In the genomic region with DNA sequence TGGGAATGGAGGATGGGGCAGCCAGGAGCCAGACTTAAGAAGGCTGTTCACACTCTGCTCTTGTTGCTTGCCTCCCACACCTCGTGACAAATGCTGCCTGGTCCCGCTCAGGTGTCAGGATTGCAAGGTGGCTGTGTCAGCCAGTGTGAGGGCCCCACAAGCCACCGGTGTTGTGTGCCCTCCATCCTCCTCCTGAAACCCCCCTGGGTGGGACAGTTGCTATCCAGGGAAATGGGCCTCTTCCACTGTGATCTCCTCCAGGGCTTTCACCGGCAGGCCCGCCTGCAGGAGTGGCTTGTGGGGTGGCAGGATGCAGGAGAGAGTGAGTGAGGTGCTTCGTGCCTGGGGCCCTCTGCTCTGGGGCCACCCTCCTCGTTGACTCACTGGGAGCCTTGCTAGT, we compare ENCODE assay signal across 17 cellular contexts. TPM values are rescaled to one million over a fixed set of nuclear protein-coding genes. Genes with fewer than 3 reads are reported as not detected.
"Had no signal": no experiment of that assay in that cellular context is flagged by ENCODE, and none has a peak within 500 bp of the region (broad histone marks: within the 10 kb centered on the region; RNA-seq: fewer than 3 reads in every experiment).

No MANE protein-coding gene starts in this region.

RNA-seq across cellular contexts. Expression of a gene that starts 16.4 kb away (rescaled TPM):
- total RNA-seq: activated CD4-positive, alpha-beta memory T cell treated with anti-CD3 and anti-CD28 coated beads for 36 hours; activated CD4-positive, alpha-beta T cell treated with anti-CD3 and anti-CD28 coated beads for 36 hours; activated CD4-positive, alpha-beta T cell treated with anti-CD3 and anti-CD28 coated beads, Interleukin-2, amount 10 ng/mL, durations not matched to agents 24 days and 14 days; activated CD8-positive, alpha-beta T cell treated with anti-CD3 and anti-CD28 coated beads, Interleukin-2, amount 10 ng/mL, durations not matched to agents 7 days and 5 days; activated naive CD4-positive, alpha-beta T cell treated with anti-CD3 and anti-CD28 coated beads for 36 hours; activated naive CD8-positive, alpha-beta T cell treated with anti-CD3 and anti-CD28 coated beads for 36 hours; activated T-helper 17 cell treated with anti-CD3 and anti-CD28 coated beads, Interleukin-2, amount 50 U/mL, for 72 hours; ascending aorta; breast epithelium; chondrocyte; dermis blood vessel endothelial cell; esophagus muscularis mucosa; foreskin keratinocyte; gastrocnemius medialis; T-helper 17 cell had no signal
- polyA plus RNA-seq: foreskin keratinocyte had no signal

RNA-seq across cellular contexts. Expression of a gene that starts 28.3 kb away (rescaled TPM):
- total RNA-seq: activated CD4-positive, alpha-beta memory T cell treated with anti-CD3 and anti-CD28 coated beads for 36 hours; activated CD4-positive, alpha-beta T cell treated with anti-CD3 and anti-CD28 coated beads for 36 hours; activated CD4-positive, alpha-beta T cell treated with anti-CD3 and anti-CD28 coated beads, Interleukin-2, amount 10 ng/mL, durations not matched to agents 24 days and 14 days; activated CD8-positive, alpha-beta T cell treated with anti-CD3 and anti-CD28 coated beads, Interleukin-2, amount 10 ng/mL, durations not matched to agents 7 days and 5 days; activated naive CD4-positive, alpha-beta T cell treated with anti-CD3 and anti-CD28 coated beads for 36 hours; activated naive CD8-positive, alpha-beta T cell treated with anti-CD3 and anti-CD28 coated beads for 36 hours; activated T-cell treated with anti-CD3 and anti-CD28 coated beads, Interleukin-2, amount 50 U/mL, for 4 hours; activated T-helper 17 cell treated with anti-CD3 and anti-CD28 coated beads, Interleukin-2, amount 50 U/mL, for 72 hours; adrenal gland; ascending aorta; breast epithelium; chondrocyte; esophagus muscularis mucosa; foreskin keratinocyte; gastrocnemius medialis; T-helper 17 cell had no signal
- polyA plus RNA-seq: adrenal gland, foreskin keratinocyte had no signal
